ENCODE assay signal across 8 cellular contexts in the genomic region with DNA sequence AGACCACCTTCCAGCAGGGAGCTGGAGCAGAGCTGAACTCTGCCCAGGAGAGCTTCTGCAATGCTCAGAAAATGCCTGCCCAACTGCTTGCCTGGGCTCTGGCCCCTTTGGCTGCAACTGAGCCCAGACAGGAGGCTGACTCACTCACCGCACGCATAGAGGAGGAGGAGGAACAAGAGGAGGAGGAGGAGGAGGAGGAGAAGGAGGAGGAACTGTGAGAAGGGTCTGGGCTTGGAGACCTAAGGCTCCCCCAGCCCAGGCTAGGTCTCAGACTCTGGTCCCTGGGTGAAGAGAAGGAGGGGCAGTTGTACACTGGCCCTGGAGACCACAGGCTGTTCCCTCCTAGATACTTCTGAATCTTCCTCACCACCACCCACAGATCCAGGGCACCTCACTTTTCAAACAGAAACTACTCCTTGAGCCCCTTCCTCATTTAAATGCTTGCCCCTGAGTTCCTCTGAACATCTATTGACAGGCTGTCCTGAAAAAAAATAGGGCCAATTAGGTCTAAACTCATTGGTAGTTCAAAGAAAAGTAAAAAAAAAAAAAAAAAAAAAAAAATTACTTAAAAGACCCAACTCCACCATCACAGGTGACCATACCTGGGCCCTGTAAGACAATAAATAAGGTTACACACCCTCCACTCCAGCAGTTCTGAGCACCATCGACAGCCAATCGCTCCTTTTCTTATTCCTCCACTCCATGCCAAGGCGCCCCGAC. TPM values are rescaled to one million over a fixed set of nuclear protein-coding genes. Genes with fewer than 3 reads are reported as not detected.
A peak's percentile ranks its signal among the peaks of the same experiment; 100 is the strongest.
DNase-seq lines count a peak whose midpoint lies in the region; ATAC-seq and TF ChIP-seq lines count a peak whose summit lies in the region.

No MANE protein-coding gene starts in this region.

- H3K27ac Mint-ChIP-seq in CD14-positive monocyte: peak overlapping the region; percentile 91 to 96 (median 94)
- peak overlapping the region; percentile 92 for H3K27ac Mint-ChIP-seq in stimulated activated naive CD8-positive, alpha-beta T cell treated with anti-CD3 and anti-CD28 coated beads, Interleukin-15, Interleukin-2, amounts not matched to agents 100 ng/mL and 50 ng/mL, for 24 hours

- H3K36me3 Mint-ChIP-seq in CD14-positive monocyte: peaks cover 6 to 9% of the 10 kb centered on the region in 2 donors
- peaks cover 35% of the 10 kb centered on the region for H3K36me3 Mint-ChIP-seq in stimulated activated naive CD8-positive, alpha-beta T cell treated with anti-CD3 and anti-CD28 coated beads, Interleukin-15, Interleukin-2, amounts not matched to agents 100 ng/mL and 50 ng/mL, for 24 hours (ENCODE audit: low read depth)

- peak overlapping the region in 57 of 59 donors; percentile 8 to 72 (median 53) for H3K4me3 ChIP-seq in dorsolateral prefrontal cortex
- peak overlapping the region; percentile 70 to 90 for H3K4me3 ChIP-seq in mucosa of rectum (ENCODE audit: low read length in 2 of 2)

- H3K27me3 ChIP-seq in dorsolateral prefrontal cortex (peaks cover 0 to 79% (median 41%) of the 10 kb centered on the region in 45 donors), mucosa of rectum (ENCODE audit: control insufficient read depth in 2 of 2, insufficient read depth in 2 of 2, low read length in 2 of 2) (peaks cover 2 to 3% of the 10 kb centered on the region in 2 donors)

- no peak for ATAC-seq in left lobe of liver

- peak overlapping the region; percentile 89 to 96 for H3K4me3 Mint-ChIP-seq in CD14-positive monocyte
- H3K4me3 Mint-ChIP-seq in stimulated activated naive CD8-positive, alpha-beta T cell treated with anti-CD3 and anti-CD28 coated beads, Interleukin-15, Interleukin-2, amounts not matched to agents 100 ng/mL and 50 ng/mL, for 24 hours: peak overlapping the region; percentile 92

- peaks cover 0 to 3% (median 0%) of the 10 kb centered on the region in 7 donors for H3K9me3 Mint-ChIP-seq in CD14-positive monocyte
- no peaks in the 10 kb centered on the region for H3K9me3 Mint-ChIP-seq in stimulated activated naive CD8-positive, alpha-beta T cell treated with anti-CD3 and anti-CD28 coated beads, Interleukin-15, Interleukin-2, amounts not matched to agents 100 ng/mL and 50 ng/mL, for 24 hours

- peaks cover 23 to 33% (median 32%) of the 10 kb centered on the region in 3 donors for H3K27me3 Mint-ChIP-seq in CD14-positive monocyte (ENCODE audit: low read depth in 3 of 3)
- peaks cover 29% of the 10 kb centered on the region for H3K27me3 Mint-ChIP-seq in stimulated activated naive CD8-positive, alpha-beta T cell treated with anti-CD3 and anti-CD28 coated beads, Interleukin-15, Interleukin-2, amounts not matched to agents 100 ng/mL and 50 ng/mL, for 24 hours

- peak overlapping the region; percentile 83 to 94 for H3K9ac ChIP-seq in mucosa of rectum (ENCODE audit: low read depth in 1 of 2, low read length in 2 of 2)

- DNase-seq in CD14-positive monocyte (ENCODE audit: low spot score) (peak; percentile 91), Kasumi-1 (lab: John Stamatoyannopoulos, UW) (peak; percentile 53 to 76), dorsolateral prefrontal cortex (peak in 1 of 10 donors; percentile 16), left lobe of liver (ENCODE audit: low spot score) (no peak), NCI-H345 (lab: John Stamatoyannopoulos, UW) (no peak)
- DNase-seq in activated CD4-positive, alpha-beta T cell treated with anti-CD3 and anti-CD28 coated beads for 24 hours (ENCODE audit: low read depth in 2 of 2): peak; percentile 40 to 58

- TF ChIP-seq CTCF in CD14-positive monocyte (IDR thresholded peaks at IDR 0.05): no peak
- no peak for TF ChIP-seq CTCF in dorsolateral prefrontal cortex (IDR thresholded peaks at IDR 0.05 in 54 of 56, conservative IDR thresholded peaks at IDR 0.05 in 2 of 56; ENCODE audit: low read depth in 1 of 56, partially characterized antibody in 56 of 56)

- H3K4me1 ChIP-seq in mucosa of rectum (ENCODE audit: control insufficient read depth in 2 of 2, insufficient read depth in 2 of 2, low read length in 2 of 2): peaks cover 61 to 84% of the 10 kb centered on the region in 2 donors

- intact Hi-C loops in CD14-positive monocyte (cut with micrococcal nuclease): loop anchor here (2.0 to 10.0 kb wide), 2 partner anchors 33 to 89 kb away; partner anchors contain the start of gene HDAC7 (in 1 of the 2)
- intact Hi-C loops in dorsolateral prefrontal cortex (cut with DNase I): no loop called here

- peaks cover 56% of the 10 kb centered on the region for H3K4me1 Mint-ChIP-seq in CD14-positive monocyte
- peaks cover 54% of the 10 kb centered on the region for H3K4me1 Mint-ChIP-seq in stimulated activated naive CD8-positive, alpha-beta T cell treated with anti-CD3 and anti-CD28 coated beads, Interleukin-15, Interleukin-2, amounts not matched to agents 100 ng/mL and 50 ng/mL, for 24 hours (ENCODE audit: low read depth)

- H3K27ac ChIP-seq in dorsolateral prefrontal cortex (no peak overlapping the region), mucosa of rectum (ENCODE audit: low read depth in 2 of 2, low read length in 2 of 2) (peak overlapping the region; percentile 91 to 96)

- H3K36me3 ChIP-seq in mucosa of rectum (ENCODE audit: control insufficient read depth in 2 of 2, insufficient read depth in 2 of 2, low read length in 2 of 2): peaks cover 4 to 7% of the 10 kb centered on the region in 2 donors

- H3K9me3 ChIP-seq in mucosa of rectum (ENCODE audit: control insufficient read depth in 2 of 2, low read length in 2 of 2): no peaks in the 10 kb centered on the region

RNA-seq across cellular contexts. Expression of gene VDR, which starts 0.7 kb away (rescaled TPM):
- 10 to 100 TPM in 1 of 2 donors, 1 to 10 TPM in 1; 6.0 to 12.8 TPM for polyA plus RNA-seq in CD14-positive monocyte
- 1 to 10 TPM in 18 of 120 experiments, under 1 TPM in 96, not detected in 6; 0.12 to 2.9 (median 0.42) TPM for total RNA-seq in dorsolateral prefrontal cortex
- total RNA-seq in left lobe of liver: 0.28 TPM

RNA-seq across cellular contexts. Expression of gene TMEM106C, which starts 59.3 kb away (rescaled TPM):
- polyA plus RNA-seq in CD14-positive monocyte: 1 to 10 TPM; 8.7 to 9.7 TPM
- 10 to 100 TPM; 21.4 to 75.3 (median 46.1) TPM for total RNA-seq in dorsolateral prefrontal cortex
- total RNA-seq in left lobe of liver: 14.8 TPM

Comparison
In these comparisons a context has a peak if more than half of its experiments do, and no peak if none do; other contexts are left out.
1. DNase-seq: peak in CD14-positive monocyte (single experiment), Kasumi-1 (2 of 2) and activated CD4-positive, alpha-beta T cell treated with anti-CD3 and anti-CD28 coated beads for 24 hours (2 of 2); none in left lobe of liver (single experiment) and NCI-H345 (single experiment).
2. H3K27ac ChIP-seq: peak in mucosa of rectum (2 of 2); none in dorsolateral prefrontal cortex (0 of 59).
3. intact Hi-C loops: an anchor here in CD14-positive monocyte (2.0 to 10.0 kb wide); none called in dorsolateral prefrontal cortex.